2 cellular contexts compared by ENCODE assay signal in the genomic region with DNA sequence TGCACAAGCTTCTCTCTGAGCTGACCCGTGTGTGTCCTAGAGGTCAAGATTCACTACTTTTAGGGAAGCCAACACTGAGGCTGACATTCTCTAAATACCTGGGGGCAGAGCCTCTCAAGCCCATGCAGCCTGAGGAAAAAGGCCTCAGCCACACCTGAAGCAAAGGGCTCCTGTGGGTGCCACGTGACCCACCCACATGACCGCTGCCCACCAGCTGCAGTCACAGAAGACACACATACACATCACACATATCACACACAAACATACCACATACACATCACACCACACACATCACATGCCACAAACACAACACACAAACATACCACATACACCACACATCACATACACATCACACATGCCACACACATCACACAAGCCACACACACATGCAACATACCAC.
TF ChIP-seq lines count a peak whose summit lies in the region.

No MANE protein-coding gene starts in this region.

TF ChIP-seq in GM12878, 131 proteins besides CTCF, POLR2A, EP300 and RAD21:
- TF ChIP-seq RELA (IDR thresholded peaks at IDR 0.05; ENCODE audit: borderline replicate concordance, partially characterized antibody): no peak
- TF ChIP-seq, protein P1, sequence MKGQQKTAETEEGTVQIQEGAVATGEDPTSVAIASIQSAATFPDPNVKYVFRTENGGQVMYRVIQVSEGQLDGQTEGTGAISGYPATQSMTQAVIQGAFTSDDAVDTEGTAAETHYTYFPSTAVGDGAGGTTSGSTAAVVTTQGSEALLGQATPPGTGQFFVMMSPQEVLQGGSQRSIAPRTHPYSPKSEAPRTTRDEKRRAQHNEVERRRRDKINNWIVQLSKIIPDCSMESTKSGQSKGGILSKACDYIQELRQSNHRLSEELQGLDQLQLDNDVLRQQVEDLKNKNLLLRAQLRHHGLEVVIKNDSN (IDR thresholded peaks at IDR 0.05; ENCODE audit: borderline replicate concordance, extremely low read length, insufficient read depth, low read depth, low read length): peak; percentile 26

TF ChIP-seq in HepG2, 621 proteins besides CTCF, POLR2A, EP300 and RAD21:
- TF ChIP-seq, protein P2, sequence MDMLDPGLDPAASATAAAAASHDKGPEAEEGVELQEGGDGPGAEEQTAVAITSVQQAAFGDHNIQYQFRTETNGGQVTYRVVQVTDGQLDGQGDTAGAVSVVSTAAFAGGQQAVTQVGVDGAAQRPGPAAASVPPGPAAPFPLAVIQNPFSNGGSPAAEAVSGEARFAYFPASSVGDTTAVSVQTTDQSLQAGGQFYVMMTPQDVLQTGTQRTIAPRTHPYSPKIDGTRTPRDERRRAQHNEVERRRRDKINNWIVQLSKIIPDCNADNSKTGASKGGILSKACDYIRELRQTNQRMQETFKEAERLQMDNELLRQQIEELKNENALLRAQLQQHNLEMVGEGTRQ (IDR thresholded peaks at IDR 0.05; ENCODE audit: low read depth, low read length): peak; percentile 76
- TF ChIP-seq, protein P2 (CRISPR knock-in tag; IDR thresholded peaks at IDR 0.05; ENCODE audit: borderline replicate concordance): no peak; the same call in 1 of the 2 replicates
- TF ChIP-seq HNRNPH1 (optimal IDR thresholded peaks at IDR 0.05; ENCODE audit: low read depth, low read length) (no peak), ZNF318 (CRISPR knock-in tag; IDR thresholded peaks at IDR 0.05) (0 out of 2 replicates have a peak, but pooled peaks have one; percentile 44), SIX1 (CRISPR knock-in tag; IDR thresholded peaks at IDR 0.05; ENCODE audit: borderline replicate concordance) (no peak), ZNF567 (CRISPR knock-in tag; IDR thresholded peaks at IDR 0.05; ENCODE audit: borderline replicate concordance) (0 out of 2 replicates have a peak, but pooled peaks have one; percentile 4), PAF1 (CRISPR knock-in tag; IDR thresholded peaks at IDR 0.05) (0 out of 2 replicates have a peak, but pooled peaks have one; percentile 31), FUBP1 (CRISPR knock-in tag; IDR thresholded peaks at IDR 0.05; ENCODE audit: borderline replicate concordance) (0 out of 2 replicates have a peak, but pooled peaks have one; percentile 28), ZNF839 (CRISPR knock-in tag; IDR thresholded peaks at IDR 0.05; ENCODE audit: borderline replicate concordance) (peak; percentile 63; the same call in 1 of the 2 replicates), RAD51 (IDR thresholded peaks at IDR 0.05; ENCODE audit: borderline replicate concordance) (peak; percentile 65), ZNF33A (CRISPR knock-in tag; IDR thresholded peaks at IDR 0.05; ENCODE audit: borderline replicate concordance) (no peak)
- TF ChIP-seq, protein P3, sequence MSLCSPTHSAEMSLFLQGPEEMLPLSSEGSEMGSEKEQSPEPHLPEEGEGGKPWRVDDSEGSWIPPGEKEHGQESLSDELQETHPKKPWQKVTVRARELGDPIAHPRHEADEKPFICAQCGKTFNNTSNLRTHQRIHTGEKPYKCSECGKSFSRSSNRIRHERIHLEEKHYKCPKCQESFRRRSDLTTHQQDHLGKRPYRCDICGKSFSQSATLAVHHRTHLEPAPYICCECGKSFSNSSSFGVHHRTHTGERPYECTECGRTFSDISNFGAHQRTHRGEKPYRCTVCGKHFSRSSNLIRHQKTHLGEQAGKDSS (CRISPR knock-in tag; IDR thresholded peaks at IDR 0.05; ENCODE audit: borderline replicate concordance, low read depth): 0 out of 2 replicates have a peak, but pooled peaks have one; percentile 14
